In the genomic region with DNA sequence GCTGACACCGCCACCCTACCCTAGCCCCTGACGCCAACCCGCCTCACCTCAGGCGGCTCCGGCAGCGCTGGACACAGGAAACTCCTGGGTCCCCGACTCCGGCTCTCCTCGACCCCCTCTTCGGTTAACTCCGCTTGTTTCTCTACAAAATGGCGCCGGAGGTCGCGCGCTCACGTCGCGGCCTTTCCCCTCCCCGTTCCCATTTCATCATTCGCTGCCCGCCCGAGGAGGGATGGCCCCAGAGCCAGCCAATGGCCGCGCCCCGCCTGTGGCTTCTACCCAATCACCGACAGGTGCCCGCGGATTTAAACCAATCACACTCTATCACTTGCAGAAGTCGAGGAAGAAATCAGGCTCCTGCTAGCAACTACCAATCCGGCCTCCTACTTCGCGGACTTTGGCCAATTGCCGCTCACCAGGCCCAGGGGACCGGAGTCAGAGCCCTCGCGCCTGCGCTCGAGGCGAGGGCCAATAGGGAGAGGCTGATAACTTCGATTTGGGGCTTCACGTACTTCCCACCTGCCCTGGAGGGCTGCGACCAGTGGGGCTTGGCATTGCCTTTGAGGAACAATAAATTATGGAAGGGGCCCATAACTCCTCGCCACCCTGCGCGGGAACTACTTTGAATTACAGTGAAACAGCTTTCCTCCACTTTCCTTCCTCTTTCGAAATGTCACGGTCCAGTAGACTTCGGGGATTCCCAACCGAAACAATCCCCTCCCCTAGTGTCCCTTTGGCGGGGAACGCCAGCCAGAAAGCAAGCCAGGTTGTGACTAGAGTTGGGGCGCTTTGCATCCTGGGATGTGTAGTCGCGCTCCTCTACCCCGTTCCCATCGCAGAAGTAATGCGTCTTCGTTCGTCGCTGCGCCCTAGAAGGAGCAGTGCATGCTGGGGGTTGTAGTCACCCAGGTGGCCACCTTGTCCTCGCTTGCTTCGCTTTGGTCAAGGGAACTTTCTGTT, we compare ENCODE assay signal across 8 cellular contexts. TPM values are rescaled to one million over a fixed set of nuclear protein-coding genes. Genes with fewer than 3 reads are reported as not detected.
DNase-seq lines count a peak whose midpoint lies in the region; TF ChIP-seq lines count a peak whose summit lies in the region.

Gene CNOT1 (minus strand): TSS at position 146 of the 960 bp plus-strand sequence. CDS start 30,489 bp downstream, outside the sequence.

- peak within 1 kb of the TSS; percentile 96 for H3K4me2 ChIP-seq in H9 (ENCODE audit: insufficient read depth, insufficient read length, low read length)

- H3K27ac ChIP-seq in H9 (ENCODE audit: insufficient read length, low read depth, low read length), result peak within 1 kb of the TSS; percentile 93

- H4K8ac ChIP-seq in H9 (replicated peaks; ENCODE audit: insufficient read length, low read depth, low read length), result no peak within 1 kb of the TSS

- no peak for TF ChIP-seq CTCF in H9 (conservative IDR thresholded peaks at IDR 0.05)
- no peak for TF ChIP-seq CTCF in fibroblast of the aortic adventitia (IDR thresholded peaks at IDR 0.05; ENCODE audit: insufficient read depth, low read length)
- no peak for TF ChIP-seq CTCF in nephron (IDR thresholded peaks at IDR 0.05; ENCODE audit: unreplicated experiment in 3 of 3)

- H3K4me3 Mint-ChIP-seq in H9, result peak within 1 kb of the TSS; percentile 100
- peak within 1 kb of the TSS; percentile 95 to 100 (median 99) for H3K4me3 Mint-ChIP-seq in nephron
- H3K4me3 Mint-ChIP-seq in stimulated activated naive CD8-positive, alpha-beta T cell treated with anti-CD3 and anti-CD28 coated beads, Interleukin-15, Interleukin-2, amounts not matched to agents 100 ng/mL and 50 ng/mL, for 24 hours, result peak within 1 kb of the TSS; percentile 99

- H4K20me1 ChIP-seq in H9 (ENCODE audit: control insufficient read depth, insufficient read depth, insufficient read length), result no peaks in the 10 kb centered on the region

- H3K9ac ChIP-seq in H9 (ENCODE audit: extremely low read depth, insufficient read length, low read length), result peak within 1 kb of the TSS; percentile 96

- H3K4me1 Mint-ChIP-seq in H9 (peaks cover 11 to 15% of the 10 kb centered on the region in 2 experiments), nephron (peaks cover 7% of the 10 kb centered on the region)
- peaks cover 32% of the 10 kb centered on the region for H3K4me1 Mint-ChIP-seq in stimulated activated naive CD8-positive, alpha-beta T cell treated with anti-CD3 and anti-CD28 coated beads, Interleukin-15, Interleukin-2, amounts not matched to agents 100 ng/mL and 50 ng/mL, for 24 hours (ENCODE audit: low read depth)

- peak within 1 kb of the TSS; percentile 99 for H3K4me3 ChIP-seq in MG63
- peak within 1 kb of the TSS; percentile 96 for H3K4me3 ChIP-seq in fibroblast of the aortic adventitia (ENCODE audit: low read depth, low read length)

- H3K36me3 ChIP-seq in MG63, result peaks cover 36% of the 10 kb centered on the region

- H4K91ac ChIP-seq in H9 (ENCODE audit: insufficient read length, low read depth, low read length), result peak within 1 kb of the TSS; percentile 49

- no peak within 1 kb of the TSS for H2BK15ac ChIP-seq in H9 (ENCODE audit: low read depth, low read length)

- H2AFZ ChIP-seq in H9 (ENCODE audit: low read length), result peak within 1 kb of the TSS; percentile 71

- peaks cover 30% of the 10 kb centered on the region; the same call in 1 of the 2 replicates for H3K79me2 ChIP-seq in H9 (ENCODE audit: insufficient read depth, low read length)

- peak within 1 kb of the TSS; percentile 90 for H3K14ac ChIP-seq in H9 (ENCODE audit: insufficient read depth, low read length)

- peak within 1 kb of the TSS; percentile 67 for H3T11ph ChIP-seq in H9 (ENCODE audit: low read length)

- H3K27me3 ChIP-seq in H9 (ENCODE audit: insufficient read depth, low read length) (no peaks in the 10 kb centered on the region), MG63 (no peaks in the 10 kb centered on the region)

- H3K27me3 Mint-ChIP-seq in H9 (ENCODE audit: low read depth), result peaks cover 1% of the 10 kb centered on the region; the same call in 1 of the 2 replicates
- H3K27me3 Mint-ChIP-seq in nephron (ENCODE audit: low read depth), result no peaks in the 10 kb centered on the region
- no peaks in the 10 kb centered on the region for H3K27me3 Mint-ChIP-seq in stimulated activated naive CD8-positive, alpha-beta T cell treated with anti-CD3 and anti-CD28 coated beads, Interleukin-15, Interleukin-2, amounts not matched to agents 100 ng/mL and 50 ng/mL, for 24 hours

- no CpG with 5 or more reads among the region's 64 CpGs for WGBS in H9 (ENCODE audit: extremely low coverage, insufficient read length, low lambda C conversion rate)

- H3K79me1 ChIP-seq in H9 (ENCODE audit: insufficient read depth, low read depth, low read length, poor library complexity, severe bottlenecking), result no peaks in the 10 kb centered on the region

- H3K18ac ChIP-seq in H9 (ENCODE audit: insufficient read length, low read depth, low read length), result peak within 1 kb of the TSS; percentile 97

- H4K5ac ChIP-seq in H9 (ENCODE audit: insufficient read length, low read depth, low read length), result peak within 1 kb of the TSS; percentile 39

- H3K56ac ChIP-seq in H9 (ENCODE audit: insufficient read length, low read depth, low read length), result peak within 1 kb of the TSS; percentile 82

- peak within 1 kb of the TSS; percentile 95 for H2BK120ac ChIP-seq in H9 (ENCODE audit: low read depth, low read length, poor library complexity, severe bottlenecking)

- peak within 1 kb of the TSS; percentile 22 for H3K4ac ChIP-seq in H9 (ENCODE audit: low read depth, low read length)

- no peak within 1 kb of the TSS for H2AK5ac ChIP-seq in H9 (ENCODE audit: insufficient read length, low read length)

- peaks cover 2 to 12% (median 5%) of the 10 kb centered on the region in 3 experiments; a peak in 5 of 7 replicates for H3K36me3 Mint-ChIP-seq in H9 (ENCODE audit: insufficient read depth in 1 of 3, low read depth in 3 of 3)
- H3K36me3 Mint-ChIP-seq in nephron (ENCODE audit: low read depth), result peaks cover under 1% of the 10 kb centered on the region
- H3K36me3 Mint-ChIP-seq in stimulated activated naive CD8-positive, alpha-beta T cell treated with anti-CD3 and anti-CD28 coated beads, Interleukin-15, Interleukin-2, amounts not matched to agents 100 ng/mL and 50 ng/mL, for 24 hours (ENCODE audit: low read depth), result peaks cover 21% of the 10 kb centered on the region

- no peak within 1 kb of the TSS for H3K23ac ChIP-seq in H9 (ENCODE audit: insufficient read length, low read depth, low read length)

- H3K27ac Mint-ChIP-seq in H9 (peak within 1 kb of the TSS; percentile 100), nephron (peak within 1 kb of the TSS; percentile 99 to 100 (median 99))
- H3K27ac Mint-ChIP-seq in stimulated activated naive CD8-positive, alpha-beta T cell treated with anti-CD3 and anti-CD28 coated beads, Interleukin-15, Interleukin-2, amounts not matched to agents 100 ng/mL and 50 ng/mL, for 24 hours, result peak within 1 kb of the TSS; percentile 99

- peaks cover 9% of the 10 kb centered on the region for H3K23me2 ChIP-seq in H9 (ENCODE audit: insufficient read length, low read depth, low read length, poor library complexity, severe bottlenecking)

- H3K9me3 Mint-ChIP-seq in H9 (peaks cover 0 to 3% of the 10 kb centered on the region in 2 experiments; a peak in 3 of 5 replicates), nephron (no peaks in the 10 kb centered on the region)
- H3K9me3 Mint-ChIP-seq in stimulated activated naive CD8-positive, alpha-beta T cell treated with anti-CD3 and anti-CD28 coated beads, Interleukin-15, Interleukin-2, amounts not matched to agents 100 ng/mL and 50 ng/mL, for 24 hours, result no peaks in the 10 kb centered on the region

- DNase-seq in ELR (ENCODE audit: low read depth) (peak; percentile 99), H9 (peak; percentile 99), MG63 (peak; percentile 100), SHP77 treated with DMSO at 0.1 percent for 48 hours (lab: John Stamatoyannopoulos, UW) (peak; percentile 99), fibroblast of the aortic adventitia (ENCODE audit: low read depth) (peak; percentile 99)
- peak; percentile 99 for DNase-seq in activated effector memory CD4-positive, alpha-beta T cell treated with anti-CD3 and anti-CD28 coated beads, Interleukin-2, amount 50 U/mL, for 16 hours

- H2BK12ac ChIP-seq in H9 (ENCODE audit: insufficient read length, low read depth, low read length), result peak within 1 kb of the TSS; percentile 18

- peak within 1 kb of the TSS; percentile 46 for H2BK5ac ChIP-seq in H9 (ENCODE audit: insufficient read length, low read length)

- no peak within 1 kb of the TSS for H2BK20ac ChIP-seq in H9 (ENCODE audit: low read depth, low read length, poor library complexity, severe bottlenecking)

- no peaks in the 10 kb centered on the region for H3K4me1 ChIP-seq in H9 (ENCODE audit: insufficient read depth, low read length)

- H3K9me3 ChIP-seq in H9 (ENCODE audit: control insufficient read depth, low read depth, low read length) (no peaks in the 10 kb centered on the region), MG63 (no peaks in the 10 kb centered on the region; the same call in 1 of the 2 replicates)

RNA-seq across cellular contexts. Expression of gene CNOT1, which starts in this region (rescaled TPM):
- total RNA-seq in H9 (2021) (314 and 328 TPM in 2 replicates), fibroblast of the aortic adventitia (ENCODE audit: low replicate concordance) (78.1 and 136 TPM in 2 replicates)
- total RNA-seq in MG63 (2014; rRNA removed; shearing (Covaris generic); ENCODE audit: low replicate concordance), result 232 and 296 TPM in 2 replicates

Comparison
In these comparisons a context has a peak if more than half of its experiments do, and no peak if none do; other contexts are left out.
1. Peak in every context shown above with its lines: DNase-seq, H3K4me3 ChIP-seq and H3K27ac ChIP-seq.